Comparison of ENCODE assay signal across 29 cellular contexts in genomic region chr10:25508112-25508815, GRCh38.
A peak's percentile ranks its signal among the peaks of the same experiment; 100 is the strongest.
DNase-seq lines count a peak whose midpoint lies in the region; ATAC-seq, FAIRE-seq and TF ChIP-seq lines count a peak whose summit lies in the region.
"Had no signal": no experiment of that assay in that cellular context is flagged by ENCODE, and none has a peak within 500 bp of the region (broad histone marks: within the 10 kb centered on the region; RNA-seq: fewer than 3 reads in every experiment).

No MANE protein-coding gene starts in this region.

- H3K79me2 ChIP-seq in GM23338 (replicated peaks; ENCODE audit: insufficient read depth) (no peaks in the 10 kb centered on the region), H1 (ENCODE audit: control insufficient read depth in 1 of 2, insufficient read depth in 2 of 2, low read length in 2 of 2) (no peaks in the 10 kb centered on the region), trophoblast cell (ENCODE audit: control insufficient read depth, insufficient read depth, low read length, poor library complexity) (no peaks in the 10 kb centered on the region)

- H3K9ac ChIP-seq in H1 (replicated peaks in 1 of 4; ENCODE audit: extremely low read depth in 1 of 4, low read depth in 3 of 4, low read length in 3 of 4) (no peak overlapping the region), trophoblast cell (ENCODE audit: low read length) (no peak overlapping the region), kidney (ENCODE audit: low read length in 2 of 2) (no peak overlapping the region)

- no peaks in the 10 kb centered on the region for H3F3A ChIP-seq in GM23338 (replicated peaks; ENCODE audit: low read depth)

- H4K20me1 ChIP-seq in GM23338 (replicated peaks; ENCODE audit: insufficient read depth), result no peaks in the 10 kb centered on the region
- no peaks in the 10 kb centered on the region for H4K20me1 ChIP-seq in H1 (replicated peaks in 1 of 2; ENCODE audit: control insufficient read depth in 1 of 2, insufficient read depth in 2 of 2, low read length in 2 of 2)

- TF ChIP-seq POLR2A in H1 (IDR thresholded peaks at IDR 0.05; ENCODE audit: control extremely low read depth in 1 of 2, low read depth in 2 of 2, low read length in 2 of 2), result no peak

- H3K9me2 ChIP-seq in GM23338 (ENCODE audit: insufficient read depth), result peaks cover 4% of the 10 kb centered on the region; the same call in 1 of the 2 replicates

- H3K27me3 ChIP-seq in GM23338 (ENCODE audit: insufficient read depth) (no peaks in the 10 kb centered on the region), H1 (replicated peaks in 1 of 4; ENCODE audit: control insufficient read depth in 3 of 4, extremely low read depth in 1 of 4, insufficient read depth in 3 of 4, low read length in 3 of 4) (no peaks in the 10 kb centered on the region), trophoblast cell (ENCODE audit: insufficient read depth, low read length) (no peaks in the 10 kb centered on the region)
- H3K27me3 ChIP-seq: BE2C had no signal

- no peak overlapping the region for H2AK5ac ChIP-seq in H1 (ENCODE audit: low read depth, low read length)
- H2AK5ac ChIP-seq in trophoblast cell (ENCODE audit: low read length), result no peak overlapping the region

- H3K4me3 ChIP-seq in GM23338, result no peak overlapping the region
- no peak overlapping the region for H3K4me3 ChIP-seq in H1 (ENCODE audit: extremely low read depth in 1 of 4, insufficient read depth in 2 of 4, low read depth in 3 of 4, low read length in 4 of 4)
- no peak overlapping the region for H3K4me3 ChIP-seq in trophoblast cell (ENCODE audit: low read depth, low read length)
- H3K4me3 ChIP-seq in kidney (ENCODE audit: low read length in 2 of 2), result no peak overlapping the region

- no peak overlapping the region for H3K23ac ChIP-seq in H1 (ENCODE audit: insufficient read length)
- H3K23ac ChIP-seq in trophoblast cell (ENCODE audit: low read length), result no peak overlapping the region

- CTCF ChIA-PET in H1 (lab: Charles Lee; ENCODE audit: partially characterized antibody), result no interaction called here

- H2BK15ac ChIP-seq in H1 (ENCODE audit: low read length), result no peak overlapping the region

- no peak for TF ChIP-seq RAD21 in H1 (IDR thresholded peaks at IDR 0.05 in 1 of 2, conservative IDR thresholded peaks at IDR 0.05 in 1 of 2; ENCODE audit: low read depth in 2 of 2, low read length in 2 of 2)

- H3K4me1 ChIP-seq in GM23338 (ENCODE audit: insufficient read depth), result peaks cover 14% of the 10 kb centered on the region
- peaks cover 6 to 8% (median 8%) of the 10 kb centered on the region in 4 experiments; a peak in 6 of 7 replicates for H3K4me1 ChIP-seq in H1 (replicated peaks in 1 of 4; ENCODE audit: control insufficient read depth in 3 of 4, insufficient read depth in 4 of 4, low read length in 3 of 4)
- peaks cover 7 to 9% of the 10 kb centered on the region in 2 experiments for H3K4me1 ChIP-seq in trophoblast cell (ENCODE audit: control insufficient read depth in 1 of 2, insufficient read depth in 2 of 2, low read length in 2 of 2)
- no peaks in the 10 kb centered on the region for H3K4me1 ChIP-seq in kidney (ENCODE audit: control insufficient read depth in 1 of 2, insufficient read depth in 1 of 2, low read depth in 1 of 2, low read length in 2 of 2)
- H3K4me1 ChIP-seq: BE2C had no signal

- no peak overlapping the region for H2BK12ac ChIP-seq in H1 (ENCODE audit: low read depth, low read length)
- H2BK12ac ChIP-seq in trophoblast cell (ENCODE audit: low read length), result no peak overlapping the region

- H3K27ac ChIP-seq in GM23338 (ENCODE audit: low read depth) (no peak overlapping the region), H1 (ENCODE audit: low read depth, low read length) (no peak overlapping the region), trophoblast cell (ENCODE audit: low read depth, low read length) (peak overlapping the region; percentile 73), kidney (ENCODE audit: low read depth in 2 of 2, low read length in 2 of 2) (no peak overlapping the region)

- H4K8ac ChIP-seq in H1 (ENCODE audit: extremely low read depth, insufficient read depth, low read length) (no peak overlapping the region), trophoblast cell (ENCODE audit: low read depth, low read length) (no peak overlapping the region)

- FAIRE-seq in H1 (lab: Jason Lieb, UNC), result peak; percentile 66
- no peak for FAIRE-seq in kidney (lab: Jason Lieb, UNC)
- FAIRE-seq: GM12892, GM19239, HepG2 had no signal

- H3K4me2 ChIP-seq in GM23338 (peak overlapping the region; percentile 6; the same call in 1 of the 2 replicates), H1 (ENCODE audit: insufficient read depth in 1 of 2, low read depth in 2 of 2, low read length in 2 of 2) (no peak overlapping the region), trophoblast cell (ENCODE audit: low read length) (peak overlapping the region; percentile 45)

- H3K4me1 Mint-ChIP-seq in GM23338, result peaks cover 19% of the 10 kb centered on the region
- H3K4me1 Mint-ChIP-seq: CD14-positive monocyte; CD8-positive, alpha-beta memory T cell had no signal

- no peak overlapping the region for H3K4me3 Mint-ChIP-seq in GM23338
- H3K4me3 Mint-ChIP-seq: CD14-positive monocyte; CD8-positive, alpha-beta memory T cell; H9 had no signal

- no peaks in the 10 kb centered on the region for H3K27me3 Mint-ChIP-seq in GM23338 (ENCODE audit: insufficient read depth, low read depth, poor library complexity)
- H3K27me3 Mint-ChIP-seq: CD8-positive, alpha-beta memory T cell had no signal

- H3K23me2 ChIP-seq in H1 (ENCODE audit: low read depth, low read length), result no peaks in the 10 kb centered on the region; the same call in 1 of the 2 replicates

- H3K9me3 ChIP-seq in H1 (ENCODE audit: insufficient read depth in 2 of 2, low read depth in 1 of 2, low read length in 1 of 2) (no peaks in the 10 kb centered on the region), trophoblast cell (ENCODE audit: insufficient read depth, low read depth, low read length) (no peaks in the 10 kb centered on the region), kidney (ENCODE audit: control insufficient read depth in 1 of 2, low read length in 2 of 2) (no peaks in the 10 kb centered on the region)
- H3K9me3 ChIP-seq: BE2C had no signal

- H2BK5ac ChIP-seq in H1 (ENCODE audit: low read depth, low read length), result peak overlapping the region; percentile 76
- no peak overlapping the region for H2BK5ac ChIP-seq in trophoblast cell (ENCODE audit: low read depth, low read length, poor library complexity)

- H3K14ac ChIP-seq in H1 (ENCODE audit: insufficient read length), result no peak overlapping the region
- H3K14ac ChIP-seq in trophoblast cell (ENCODE audit: low read length), result peak overlapping the region; percentile 70

- ATAC-seq in GM23338 (peak; percentile 50), HG03432 (IDR thresholded peaks at IDR 0.05; ENCODE audit: unreplicated experiment) (no peak)
- ATAC-seq: HepG2, PC-3 had no signal

- H3K36me3 ChIP-seq in GM23338 (ENCODE audit: insufficient read depth), result no peaks in the 10 kb centered on the region
- H3K36me3 ChIP-seq in H1 (ENCODE audit: control insufficient read depth in 2 of 4, insufficient read depth in 4 of 4, low read length in 3 of 4), result no peaks in the 10 kb centered on the region
- no peaks in the 10 kb centered on the region for H3K36me3 ChIP-seq in trophoblast cell (ENCODE audit: control insufficient read depth in 1 of 2, insufficient read depth in 2 of 2, low read length in 2 of 2)
- H3K36me3 ChIP-seq in kidney (ENCODE audit: control insufficient read depth in 1 of 2, insufficient read depth in 2 of 2, low read length in 2 of 2), result no peaks in the 10 kb centered on the region
- H3K36me3 ChIP-seq: BE2C had no signal

- H3K56ac ChIP-seq in H1 (replicated peaks; ENCODE audit: insufficient read length, low read depth, low read length), result no peak overlapping the region

- no peak overlapping the region; the same call in 1 of the 2 replicates for H3K27ac Mint-ChIP-seq in GM23338
- H3K27ac Mint-ChIP-seq: CD14-positive monocyte; CD8-positive, alpha-beta memory T cell had no signal

- TF ChIP-seq EP300 in H1 (IDR thresholded peaks at IDR 0.05; ENCODE audit: borderline replicate concordance in 1 of 2, low read depth in 2 of 2, low read length in 2 of 2), result no peak

- TF ChIP-seq CTCF in GM23338 (conservative IDR thresholded peaks at IDR 0.05; ENCODE audit: low read depth in 2 of 2) (no peak), H1 (IDR thresholded peaks at IDR 0.05; ENCODE audit: control extremely low read depth in 1 of 3, insufficient read depth in 1 of 3, low read depth in 1 of 3, low read length in 3 of 3) (no peak), kidney (IDR thresholded peaks at IDR 0.05; ENCODE audit: borderline replicate concordance, extremely low read depth, insufficient read depth) (no peak)

- no peak overlapping the region for H4K5ac ChIP-seq in H1 (ENCODE audit: insufficient read length, low read depth, low read length)

- POLR2A ChIA-PET in H1 (lab: Charles Lee; ENCODE audit: partially characterized antibody), result no interaction called here

- H2BK20ac ChIP-seq in H1 (ENCODE audit: low read length), result no peak overlapping the region; the same call in 1 of the 2 replicates

- 81% methylated on average over 5 of the region's 5 CpGs; no CpG with 5 or more reads in 1 of the 2 experiments for WGBS in H1 (ENCODE audit: extremely low coverage in 1 of 2, insufficient coverage in 1 of 2, insufficient read length in 1 of 2, insufficient replicate concordance in 2 of 2, low coverage in 1 of 2, low lambda C conversion rate in 2 of 2, missing lambda C conversion rate in 1 of 2), 2 experiments
- no CpG with 5 or more reads among the region's 5 CpGs for WGBS in trophoblast cell (ENCODE audit: extremely low coverage, insufficient coverage, insufficient read length)

- no peaks in the 10 kb centered on the region for H3K36me3 Mint-ChIP-seq in GM23338 (ENCODE audit: low read depth)
- H3K36me3 Mint-ChIP-seq: CD14-positive monocyte; CD8-positive, alpha-beta memory T cell had no signal

- H2AFZ ChIP-seq in GM23338 (0 out of 2 replicates have a peak overlapping the region, but pooled peaks have one; percentile 2), H1 (ENCODE audit: low read length) (no peak overlapping the region), trophoblast cell (ENCODE audit: insufficient read depth, low read length, poor library complexity) (peak overlapping the region; percentile 54)

- H2BK120ac ChIP-seq in H1 (replicated peaks; ENCODE audit: low read depth, low read length) (peak overlapping the region; percentile 19), trophoblast cell (ENCODE audit: insufficient read depth, low read length, poor library complexity) (peak overlapping the region; percentile 69)

- DNase-seq in GM23338 (ENCODE audit: low spot score) (peak; percentile 54), H1 (ENCODE audit: low read depth in 1 of 2, low spot score in 2 of 2) (no peak), left kidney (ENCODE audit: low read depth, low spot score) (peak; percentile 36), trophoblast cell (peak; percentile 63 to 79), NCI-H446 treated with DMSO at 0.1 percent for 48 hours (lab: John Stamatoyannopoulos, UW) (no peak), kidney (no peak), hypothalamus (lab: John Stamatoyannopoulos, UW) (no peak)
- DNase-seq: 8988T; ACHN; CD8-positive, alpha-beta memory T cell; DMS 273 treated with DMSO at 0.1 percent for 48 hours; DMS79; EL; H9; MV-4-11; NCI-H1105; NCI-H1436 treated with DMSO at 0.1 percent for 48 hours; NCI-H187 treated with DMSO at 0.1 percent for 48 hours; NCI-H2171 treated with DMSO at 0.1 percent for 48 hours; NCI-H345; NCI-H524 treated with DMSO at 0.1 percent for 48 hours; NCI-H774; PC-3 had no signal

- H3K4ac ChIP-seq in H1 (replicated peaks; ENCODE audit: insufficient read length, low read depth, low read length) (no peak overlapping the region), trophoblast cell (ENCODE audit: low read depth, low read length) (no peak overlapping the region)

- no peaks in the 10 kb centered on the region for H3K79me1 ChIP-seq in H1 (ENCODE audit: low read depth, low read length)
- H3K79me1 ChIP-seq in trophoblast cell (ENCODE audit: low read length), result peaks cover 9% of the 10 kb centered on the region

- H4K12ac ChIP-seq in trophoblast cell (ENCODE audit: low read depth, low read length), result no peak overlapping the region

- peak overlapping the region; percentile 5 for H4K91ac ChIP-seq in H1 (replicated peaks; ENCODE audit: insufficient read length, low read length)
- H4K91ac ChIP-seq in trophoblast cell (ENCODE audit: low read depth, low read length), result peak overlapping the region; percentile 73

- no peak overlapping the region; the same call in none of the 2 replicates for H3K18ac ChIP-seq in H1 (ENCODE audit: extremely low read depth, low read length)
- H3K18ac ChIP-seq in trophoblast cell (ENCODE audit: low read length), result no peak overlapping the region

- H3K9me3 Mint-ChIP-seq in GM23338, result no peaks in the 10 kb centered on the region
- H3K9me3 Mint-ChIP-seq: H9 had no signal

- intact Hi-C loops in kidney (cut with DNase I), result no loop called here

Comparison
In these comparisons a context has a peak if more than half of its experiments do, and no peak if none do; other contexts are left out.
1. DNase-seq: peak in GM23338 (single experiment), left kidney (single experiment) and trophoblast cell (2 of 2); none in H1 (0 of 2), NCI-H446 treated with DMSO at 0.1 percent for 48 hours (single experiment), kidney (single experiment) and hypothalamus (0 of 51).
2. H3K4me2 ChIP-seq: peak in GM23338 (single experiment) and trophoblast cell (single experiment); none in H1 (0 of 2).